1 cellular context compared by ENCODE assay signal in the genomic region with DNA sequence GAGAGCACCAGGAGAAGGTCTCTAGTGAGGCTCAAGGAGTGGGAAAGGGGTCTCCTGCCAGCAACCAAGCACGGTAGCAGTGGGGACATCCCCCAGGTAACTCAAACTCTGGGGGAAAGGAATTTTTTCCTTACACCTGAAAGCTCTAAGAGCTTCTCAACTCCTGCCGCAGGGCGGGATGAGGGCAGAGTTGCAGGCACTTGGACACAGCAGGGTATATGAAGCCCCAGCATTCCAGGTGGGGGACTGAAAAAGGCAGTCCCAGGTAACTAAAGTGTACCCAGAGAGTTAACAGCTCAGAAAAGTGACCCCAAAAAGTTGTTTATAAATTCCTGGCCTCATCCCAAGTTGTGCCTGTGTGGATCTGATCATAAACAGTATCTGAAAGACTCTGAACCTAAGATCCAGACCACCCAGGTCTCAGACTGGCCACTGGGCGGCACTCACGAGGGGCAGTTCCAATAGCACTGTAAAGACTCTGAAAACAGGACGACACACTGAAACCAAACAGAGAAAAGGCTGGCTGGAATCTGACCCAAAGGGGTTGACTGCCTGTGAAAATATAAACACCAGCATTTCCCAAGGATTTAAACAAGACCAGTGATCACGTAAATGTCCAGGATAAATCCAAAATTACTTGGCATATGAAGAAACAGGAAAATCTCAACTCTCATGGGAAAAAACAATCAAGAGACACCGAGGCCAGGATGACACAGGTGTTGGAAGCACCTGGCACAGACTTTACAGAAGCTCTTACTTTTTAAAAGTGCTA.
TF ChIP-seq lines count a peak whose summit lies in the region.

No MANE protein-coding gene starts in this region.

TF ChIP-seq in HCT116, 20 proteins besides CTCF, POLR2A, EP300 and RAD21:
- TF ChIP-seq, protein P1, sequence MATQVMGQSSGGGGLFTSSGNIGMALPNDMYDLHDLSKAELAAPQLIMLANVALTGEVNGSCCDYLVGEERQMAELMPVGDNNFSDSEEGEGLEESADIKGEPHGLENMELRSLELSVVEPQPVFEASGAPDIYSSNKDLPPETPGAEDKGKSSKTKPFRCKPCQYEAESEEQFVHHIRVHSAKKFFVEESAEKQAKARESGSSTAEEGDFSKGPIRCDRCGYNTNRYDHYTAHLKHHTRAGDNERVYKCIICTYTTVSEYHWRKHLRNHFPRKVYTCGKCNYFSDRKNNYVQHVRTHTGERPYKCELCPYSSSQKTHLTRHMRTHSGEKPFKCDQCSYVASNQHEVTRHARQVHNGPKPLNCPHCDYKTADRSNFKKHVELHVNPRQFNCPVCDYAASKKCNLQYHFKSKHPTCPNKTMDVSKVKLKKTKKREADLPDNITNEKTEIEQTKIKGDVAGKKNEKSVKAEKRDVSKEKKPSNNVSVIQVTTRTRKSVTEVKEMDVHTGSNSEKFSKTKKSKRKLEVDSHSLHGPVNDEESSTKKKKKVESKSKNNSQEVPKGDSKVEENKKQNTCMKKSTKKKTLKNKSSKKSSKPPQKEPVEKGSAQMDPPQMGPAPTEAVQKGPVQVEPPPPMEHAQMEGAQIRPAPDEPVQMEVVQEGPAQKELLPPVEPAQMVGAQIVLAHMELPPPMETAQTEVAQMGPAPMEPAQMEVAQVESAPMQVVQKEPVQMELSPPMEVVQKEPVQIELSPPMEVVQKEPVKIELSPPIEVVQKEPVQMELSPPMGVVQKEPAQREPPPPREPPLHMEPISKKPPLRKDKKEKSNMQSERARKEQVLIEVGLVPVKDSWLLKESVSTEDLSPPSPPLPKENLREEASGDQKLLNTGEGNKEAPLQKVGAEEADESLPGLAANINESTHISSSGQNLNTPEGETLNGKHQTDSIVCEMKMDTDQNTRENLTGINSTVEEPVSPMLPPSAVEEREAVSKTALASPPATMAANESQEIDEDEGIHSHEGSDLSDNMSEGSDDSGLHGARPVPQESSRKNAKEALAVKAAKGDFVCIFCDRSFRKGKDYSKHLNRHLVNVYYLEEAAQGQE (IDR thresholded peaks at IDR 0.05; ENCODE audit: low read depth) = no peak
- TF ChIP-seq ZNF274 (IDR thresholded peaks at IDR 0.05; ENCODE audit: low read depth, low read length) (no peak), CBX3 (IDR thresholded peaks at IDR 0.05; ENCODE audit: low read depth) (no peak), EZH2 (IDR thresholded peaks at IDR 0.05) (no peak), SRF (IDR thresholded peaks at IDR 0.05; ENCODE audit: low read depth) (no peak), EGR1 (IDR thresholded peaks at IDR 0.05; ENCODE audit: low read depth) (no peak), CEBPB (IDR thresholded peaks at IDR 0.05; ENCODE audit: low read depth) (no peak)
